Comparison of ENCODE assay signal across 1 cellular context in genomic region chr11:46272816-46273427, GRCh38.
TF ChIP-seq lines count a peak whose summit lies in the region.

No MANE protein-coding gene starts in this region.

TF ChIP-seq in WTC11, 78 proteins besides CTCF, POLR2A, EP300 and RAD21 (continued from another document):
- TF ChIP-seq ATF6 (CRISPR knock-in tag; IDR thresholded peaks at IDR 0.05): no peak
- TF ChIP-seq ZNF423 (CRISPR knock-in tag; IDR thresholded peaks at IDR 0.05): no peak
- no peak for TF ChIP-seq ZNF232 (CRISPR knock-in tag; IDR thresholded peaks at IDR 0.05)
- no peak for TF ChIP-seq ZNF671 (CRISPR knock-in tag; IDR thresholded peaks at IDR 0.05)
- TF ChIP-seq SOX15 (CRISPR knock-in tag; IDR thresholded peaks at IDR 0.05): no peak
- no peak for TF ChIP-seq CDX4 (CRISPR knock-in tag; IDR thresholded peaks at IDR 0.05; ENCODE audit: borderline replicate concordance)
- TF ChIP-seq ELF4 (CRISPR knock-in tag; IDR thresholded peaks at IDR 0.05; ENCODE audit: low read depth): no peak
TF ChIP-seq in WTC11: peak in this region for 0.
